ENCODE assay signal across 9 cellular contexts in the genomic region with DNA sequence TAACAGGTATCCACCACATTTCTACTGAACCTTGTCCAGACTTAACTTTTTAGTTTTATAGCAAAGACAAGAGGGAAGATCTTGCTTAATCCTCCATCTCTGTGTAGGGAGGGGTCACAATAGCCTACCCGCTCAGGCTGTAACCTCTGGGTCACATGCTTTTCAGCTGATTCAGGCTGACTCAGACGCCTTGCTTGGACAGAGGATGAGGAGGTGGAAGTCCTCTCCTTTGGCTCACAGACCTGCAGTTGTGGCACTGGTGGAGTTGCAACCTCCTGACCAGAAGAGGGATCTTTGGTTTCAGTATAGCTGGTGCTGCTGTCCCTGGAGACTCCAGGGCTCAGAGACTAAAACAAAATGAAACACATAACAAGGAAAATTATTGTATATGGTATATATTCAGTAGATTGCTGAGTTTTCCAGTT. TPM values are rescaled to one million over a fixed set of nuclear protein-coding genes. Genes with fewer than 3 reads are reported as not detected.
DNase-seq lines count a peak whose midpoint lies in the region; ATAC-seq and TF ChIP-seq lines count a peak whose summit lies in the region.
"Had no signal": no experiment of that assay in that cellular context is flagged by ENCODE, and none has a peak within 500 bp of the region (broad histone marks: within the 10 kb centered on the region; RNA-seq: fewer than 3 reads in every experiment).

No MANE protein-coding gene starts in this region.

- H3K36me3 Mint-ChIP-seq in glutamatergic neuron (ENCODE audit: unreplicated experiment), result peaks cover 5% of the 10 kb centered on the region

- H3K4me1 Mint-ChIP-seq in glutamatergic neuron (ENCODE audit: low read depth, unreplicated experiment), result peaks cover 4% of the 10 kb centered on the region
- H3K4me1 Mint-ChIP-seq: neural crest cell had no signal

- H3K79me2 ChIP-seq in SK-N-SH (ENCODE audit: insufficient read depth), result peaks cover 55% of the 10 kb centered on the region

- no peak overlapping the region for H3K9ac ChIP-seq in SK-N-SH

- H2AFZ ChIP-seq in SK-N-SH (ENCODE audit: low read depth), result no peak overlapping the region

- no peak overlapping the region for H3K27ac Mint-ChIP-seq in glutamatergic neuron (ENCODE audit: unreplicated experiment)

- 12% methylated on average over 2 of the region's 2 CpGs for WGBS in SK-N-SH (ENCODE audit: low lambda C conversion rate)

- TF ChIP-seq EP300 in SK-N-SH (IDR thresholded peaks at IDR 0.05; ENCODE audit: borderline replicate concordance in 1 of 2, low read depth in 1 of 2, low read length in 1 of 2), result no peak; a peak in 1 of 4 replicates

- TF ChIP-seq CTCF in SK-N-SH (IDR thresholded peaks at IDR 0.05), result peak; percentile 9; the same call in 1 of the 2 replicates
- no peak for TF ChIP-seq CTCF in glutamatergic neuron (IDR thresholded peaks at IDR 0.05; ENCODE audit: partially characterized antibody, unreplicated experiment)

- DNase-seq in Caki2 (ENCODE audit: low read depth), result peak; percentile 77
- no peak for DNase-seq in SK-N-SH
- DNase-seq in Right ventricle myocardium inferior (ENCODE audit: missing footprints), result no peak
- peak; percentile 98 for DNase-seq in renal cortical epithelial cell (ENCODE audit: low read depth)
- no peak for DNase-seq in DMS79 treated with DMSO at 0.1 percent for 48 hours (lab: John Stamatoyannopoulos, UW)
- DNase-seq in glutamatergic neuron, result no peak

- POLR2A ChIA-PET in SK-N-SH (lab: Yijun Ruan, JAX), result no interaction called here

- no peaks in the 10 kb centered on the region for H3K9me3 ChIP-seq in SK-N-SH

- H4K20me1 ChIP-seq in SK-N-SH (ENCODE audit: insufficient read depth), result no peaks in the 10 kb centered on the region

- H3K4me3 Mint-ChIP-seq in glutamatergic neuron (ENCODE audit: unreplicated experiment), result no peak overlapping the region
- H3K4me3 Mint-ChIP-seq: neural crest cell had no signal

- peaks cover 1% of the 10 kb centered on the region for H3K9me3 Mint-ChIP-seq in glutamatergic neuron (ENCODE audit: unreplicated experiment)
- H3K9me3 Mint-ChIP-seq: neural crest cell had no signal

- H3K9me2 ChIP-seq in SK-N-SH, result no peaks in the 10 kb centered on the region

- H3K27me3 ChIP-seq in SK-N-SH (ENCODE audit: insufficient read depth), result no peaks in the 10 kb centered on the region

- CTCF ChIA-PET in SK-N-SH (lab: Yijun Ruan, JAX), result interaction anchor here (0.7 to 5.8 kb wide), 6 partner anchors 10 to 148 kb away, joined by 4 to 73 read pairs (median 28); a partner anchor contains a TSS

- in situ Hi-C loops in Caki2 (cut with HindIII; ENCODE audit: low pct_unique_long_range_greater_than_20kb, low sequenced_read_pairs), result no loop called here

- intact Hi-C loops in Right ventricle myocardium inferior (cut with DNase I), result no loop called here

- no peak overlapping the region for H3K4me3 ChIP-seq in SK-N-SH (ENCODE audit: low read depth in 2 of 2, low read length in 1 of 2)

- peaks cover 47% of the 10 kb centered on the region for H3F3A ChIP-seq in SK-N-SH (replicated peaks; ENCODE audit: insufficient read depth)

- no peak for TF ChIP-seq RAD21 in SK-N-SH (IDR thresholded peaks at IDR 0.05; ENCODE audit: low read length)

- H3K4me1 ChIP-seq in SK-N-SH (ENCODE audit: control insufficient read depth in 1 of 2, insufficient read depth in 2 of 2, low read depth in 1 of 2, low read length in 1 of 2), result peaks cover 0 to 22% of the 10 kb centered on the region in 2 experiments; a peak in 2 of 4 replicates

- ATAC-seq in Right ventricle myocardium inferior (peak; percentile 79), HG02938 (IDR thresholded peaks at IDR 0.05; ENCODE audit: unreplicated experiment) (no peak), HG03571 (IDR thresholded peaks at IDR 0.05; ENCODE audit: unreplicated experiment) (no peak)

- H3K27ac ChIP-seq in SK-N-SH (ENCODE audit: low read depth in 2 of 2, low read length in 1 of 2), result peak overlapping the region; percentile 44 to 75; a peak in 3 of 4 replicates

- H3K4me2 ChIP-seq in SK-N-SH, result peak overlapping the region; percentile 42

- H3K27me3 Mint-ChIP-seq in glutamatergic neuron (ENCODE audit: unreplicated experiment), result peaks cover 2% of the 10 kb centered on the region

- H3K36me3 ChIP-seq in SK-N-SH (replicated peaks in 1 of 2; ENCODE audit: control insufficient read depth in 1 of 2, insufficient read depth in 2 of 2, low read length in 1 of 2), result peaks cover 77 to 84% of the 10 kb centered on the region in 2 experiments

TF ChIP-seq in SK-N-SH, 30 proteins besides CTCF, POLR2A, EP300 and RAD21 (continues in another document):
- TF ChIP-seq NFIC (IDR thresholded peaks at IDR 0.05; ENCODE audit: borderline replicate concordance) (peak; percentile 14; the same call in 1 of the 2 replicates), GATA2 (CRISPR knock-in tag; IDR thresholded peaks at IDR 0.05) (no peak), EZH2phosphoT487 (IDR thresholded peaks at IDR 0.05; ENCODE audit: borderline replicate concordance, low read depth) (no peak), TEAD4 (IDR thresholded peaks at IDR 0.05; ENCODE audit: borderline replicate concordance, insufficient read depth) (no peak), JUND (IDR thresholded peaks at IDR 0.05) (peak; percentile 78), ELF1 (IDR thresholded peaks at IDR 0.05) (no peak), FOSL2 (IDR thresholded peaks at IDR 0.05; ENCODE audit: borderline replicate concordance, low read depth) (peak; percentile 94), YY1 (IDR thresholded peaks at IDR 0.05; ENCODE audit: low read depth) (no peak), TCF12 (IDR thresholded peaks at IDR 0.05) (peak; percentile 46; the same call in 1 of the 2 replicates), RFX5 (IDR thresholded peaks at IDR 0.05; ENCODE audit: low read length) (no peak), SMC3 (IDR thresholded peaks at IDR 0.05; ENCODE audit: low read depth, low read length) (no peak)
- TF ChIP-seq, protein P1, sequence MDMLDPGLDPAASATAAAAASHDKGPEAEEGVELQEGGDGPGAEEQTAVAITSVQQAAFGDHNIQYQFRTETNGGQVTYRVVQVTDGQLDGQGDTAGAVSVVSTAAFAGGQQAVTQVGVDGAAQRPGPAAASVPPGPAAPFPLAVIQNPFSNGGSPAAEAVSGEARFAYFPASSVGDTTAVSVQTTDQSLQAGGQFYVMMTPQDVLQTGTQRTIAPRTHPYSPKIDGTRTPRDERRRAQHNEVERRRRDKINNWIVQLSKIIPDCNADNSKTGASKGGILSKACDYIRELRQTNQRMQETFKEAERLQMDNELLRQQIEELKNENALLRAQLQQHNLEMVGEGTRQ (IDR thresholded peaks at IDR 0.05; ENCODE audit: borderline replicate concordance, low read depth, low read length), result no peak
- TF ChIP-seq, protein P2, sequence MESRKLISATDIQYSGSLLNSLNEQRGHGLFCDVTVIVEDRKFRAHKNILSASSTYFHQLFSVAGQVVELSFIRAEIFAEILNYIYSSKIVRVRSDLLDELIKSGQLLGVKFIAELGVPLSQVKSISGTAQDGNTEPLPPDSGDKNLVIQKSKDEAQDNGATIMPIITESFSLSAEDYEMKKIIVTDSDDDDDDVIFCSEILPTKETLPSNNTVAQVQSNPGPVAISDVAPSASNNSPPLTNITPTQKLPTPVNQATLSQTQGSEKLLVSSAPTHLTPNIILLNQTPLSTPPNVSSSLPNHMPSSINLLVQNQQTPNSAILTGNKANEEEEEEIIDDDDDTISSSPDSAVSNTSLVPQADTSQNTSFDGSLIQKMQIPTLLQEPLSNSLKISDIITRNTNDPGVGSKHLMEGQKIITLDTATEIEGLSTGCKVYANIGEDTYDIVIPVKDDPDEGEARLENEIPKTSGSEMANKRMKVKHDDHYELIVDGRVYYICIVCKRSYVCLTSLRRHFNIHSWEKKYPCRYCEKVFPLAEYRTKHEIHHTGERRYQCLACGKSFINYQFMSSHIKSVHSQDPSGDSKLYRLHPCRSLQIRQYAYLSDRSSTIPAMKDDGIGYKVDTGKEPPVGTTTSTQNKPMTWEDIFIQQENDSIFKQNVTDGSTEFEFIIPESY (IDR thresholded peaks at IDR 0.05; ENCODE audit: borderline replicate concordance, low read depth), result no peak

RNA-seq across cellular contexts. Expression of a gene that starts 16.2 kb away (rescaled TPM):
- 31.6 and 49.1 TPM in 2 replicates for total RNA-seq in Caki2 (2014; rRNA removed; shearing (Covaris generic); ENCODE audit: low replicate concordance)
- polyA plus RNA-seq in SK-N-SH (2012; rRNA removed), result 159 and 195 TPM in 2 replicates
- polyA plus RNA-seq in SK-N-SH (2012; cell fraction: cytosol; rRNA removed), result 67.5 and 71.7 TPM in 2 replicates
- polyA plus RNA-seq in SK-N-SH (2012; cell fraction: nucleus; rRNA removed), result 543 and 819 TPM in 2 replicates
- total RNA-seq in Right ventricle myocardium inferior (73.9 TPM), renal cortical epithelial cell (34.0 and 103 TPM in 2 replicates), glutamatergic neuron (ENCODE audit: unreplicated experiment) (341 TPM)

RNA-seq across cellular contexts. Expression of a gene that starts 16.6 kb away (rescaled TPM):
- total RNA-seq in Caki2 (2014; rRNA removed; shearing (Covaris generic); ENCODE audit: low replicate concordance), result 35.2 and 57.1 TPM in 2 replicates
- 55.2 and 73.3 TPM in 2 replicates for polyA plus RNA-seq in SK-N-SH (2012; rRNA removed)
- 58.8 and 59.3 TPM in 2 replicates for polyA plus RNA-seq in SK-N-SH (2012; cell fraction: cytosol; rRNA removed)
- polyA plus RNA-seq in SK-N-SH (2012; cell fraction: nucleus; rRNA removed), result 28.4 and 47.1 TPM in 2 replicates
- total RNA-seq in Right ventricle myocardium inferior, result 22.4 TPM
- 61.6 and 71.0 TPM in 2 replicates for total RNA-seq in renal cortical epithelial cell
- 40.3 TPM for total RNA-seq in glutamatergic neuron (ENCODE audit: unreplicated experiment)

RNA-seq across cellular contexts. Expression of a gene that starts 21.4 kb away (rescaled TPM):
- total RNA-seq in Caki2 (2014; rRNA removed; shearing (Covaris generic); ENCODE audit: low replicate concordance), result 7.6 and 9.5 TPM in 2 replicates
- polyA plus RNA-seq in SK-N-SH (2012; rRNA removed), result 30.8 and 36.7 TPM in 2 replicates
- polyA plus RNA-seq in SK-N-SH (2012; cell fraction: cytosol; rRNA removed), result 5.2 and 9.5 TPM in 2 replicates
- polyA plus RNA-seq in SK-N-SH (2012; cell fraction: nucleus; rRNA removed), result 289 and 297 TPM in 2 replicates
- 2.5 TPM for total RNA-seq in Right ventricle myocardium inferior
- total RNA-seq in renal cortical epithelial cell, result 3.5 and 6.1 TPM in 2 replicates
- total RNA-seq in glutamatergic neuron (ENCODE audit: unreplicated experiment), result 164 TPM

RNA-seq across cellular contexts. Expression of a gene that starts 26.1 kb away (rescaled TPM):
- not detected in 2 replicates for total RNA-seq in Caki2 (2014; rRNA removed; shearing (Covaris generic); ENCODE audit: low replicate concordance)
- not detected in 2 replicates for polyA plus RNA-seq in SK-N-SH (2012; rRNA removed)
- not detected in 2 replicates for polyA plus RNA-seq in SK-N-SH (2012; cell fraction: cytosol; rRNA removed)
- polyA plus RNA-seq in SK-N-SH (2012; cell fraction: nucleus; rRNA removed), result not detected in 2 replicates
- total RNA-seq in Right ventricle myocardium inferior (not detected), renal cortical epithelial cell (not detected in 2 replicates), glutamatergic neuron (ENCODE audit: unreplicated experiment) (not detected)
- total RNA-seq: neural crest cell had no signal

RNA-seq across cellular contexts. Expression of a gene that starts 36.7 kb away (rescaled TPM):
- total RNA-seq in Caki2 (2014; rRNA removed; shearing (Covaris generic); ENCODE audit: low replicate concordance), result not detected in 2 replicates
- not detected in 2 replicates for polyA plus RNA-seq in SK-N-SH (2012; rRNA removed)
- not detected in 2 replicates for polyA plus RNA-seq in SK-N-SH (2012; cell fraction: cytosol; rRNA removed)
- not detected in 2 replicates for polyA plus RNA-seq in SK-N-SH (2012; cell fraction: nucleus; rRNA removed)
- total RNA-seq in Right ventricle myocardium inferior (not detected), renal cortical epithelial cell (not detected in 2 replicates), glutamatergic neuron (ENCODE audit: unreplicated experiment) (not detected)
- total RNA-seq: neural crest cell had no signal

Comparison
In these comparisons a context has a peak if more than half of its experiments do, and no peak if none do; other contexts are left out.
1. DNase-seq: peak in Caki2 (single experiment) and renal cortical epithelial cell (single experiment); none in SK-N-SH (single experiment), Right ventricle myocardium inferior (single experiment), DMS79 treated with DMSO at 0.1 percent for 48 hours (single experiment) and glutamatergic neuron (single experiment).
2. RNA of a gene that starts 21.4 kb away (total RNA-seq): 164 TPM in glutamatergic neuron (single experiment); 7.6 to 9.5 TPM in Caki2, 3.5 to 6.1 TPM in renal cortical epithelial cell and 2.5 TPM in Right ventricle myocardium inferior (single experiment); every median in the first group is over 10 times any median in the second.